In genomic region chr1:200302893-200303250, GRCh38 we compare ENCODE assay signal across 8 cellular contexts.
DNase-seq lines count a peak whose midpoint lies in the region; ATAC-seq and TF ChIP-seq lines count a peak whose summit lies in the region.

No MANE protein-coding gene starts in this region.

- no peak for ATAC-seq in CD4-positive, alpha-beta T cell (ENCODE audit: poor library complexity)
- ATAC-seq in HG03354 (IDR thresholded peaks at IDR 0.05; ENCODE audit: poor library complexity, severe bottlenecking, unreplicated experiment): peak; percentile 1
- no peak for ATAC-seq in HG03457 (IDR thresholded peaks at IDR 0.05; ENCODE audit: unreplicated experiment)

- no peaks in the 10 kb centered on the region for H3K27me3 Mint-ChIP-seq in CD4-positive, alpha-beta T cell

- peak overlapping the region; percentile 74 for H3K4me3 ChIP-seq in brain microvascular endothelial cell (ENCODE audit: low read depth, low read length)

- H3K27ac ChIP-seq in CD4-positive, alpha-beta T cell (ENCODE audit: low read depth, low read length): no peak overlapping the region
- H3K27ac ChIP-seq in brain microvascular endothelial cell: no peak overlapping the region

- CTCF ChIA-PET in CD4-positive, alpha-beta T cell (lab: Charles Lee): interaction anchor here (1.4 to 1.5 kb wide), 2 partner anchors 9 to 186 kb away, joined by 3 read pairs; no protein-coding TSS in a partner anchor

- H3K4me3 Mint-ChIP-seq in CD4-positive, alpha-beta T cell: peak overlapping the region; percentile 97

- peaks cover 8% of the 10 kb centered on the region for H3K36me3 Mint-ChIP-seq in CD4-positive, alpha-beta T cell (ENCODE audit: low read depth)

- no peak for DNase-seq in CD4-positive, alpha-beta T cell
- DNase-seq in brain microvascular endothelial cell (peak; percentile 14), left kidney (ENCODE audit: low read depth, low spot score) (peak; percentile 45), superior temporal gyrus (ENCODE audit: extremely low spot score) (peak; percentile 85), GM19240 (ENCODE audit: insufficient read length, low spot score) (no peak)
- DNase-seq in stimulated activated naive CD4-positive, alpha-beta T cell (lab: John Stamatoyannopoulos, UW): no peak

- peaks cover 32% of the 10 kb centered on the region for H3K4me1 Mint-ChIP-seq in CD4-positive, alpha-beta T cell (ENCODE audit: low read depth)

- in situ Hi-C loops in brain microvascular endothelial cell (cut with HindIII; ENCODE audit: low pct_ligation_motif_present, low sequenced_read_pairs): no loop called here

- intact Hi-C loops in CD4-positive, alpha-beta T cell (cut with DNase I, micrococcal nuclease): loop anchor here in 1 of 2 experiments (10.0 kb wide), 1 partner anchor 102 kb away; no protein-coding TSS in a partner anchor

- no peaks in the 10 kb centered on the region for H3K9me3 Mint-ChIP-seq in CD4-positive, alpha-beta T cell

- no peaks in the 10 kb centered on the region for H3K36me3 ChIP-seq in brain microvascular endothelial cell (replicated peaks)

- H3K9me3 ChIP-seq in CD4-positive, alpha-beta T cell (ENCODE audit: control insufficient read depth, low read length): no peaks in the 10 kb centered on the region

- H3K27me3 ChIP-seq in CD4-positive, alpha-beta T cell (ENCODE audit: control insufficient read depth, insufficient read depth, low read length): no peaks in the 10 kb centered on the region
- H3K27me3 ChIP-seq in brain microvascular endothelial cell (replicated peaks): no peaks in the 10 kb centered on the region

- POLR2A ChIA-PET in CD4-positive, alpha-beta T cell (lab: Charles Lee): interaction anchor here (0.8 to 2.3 kb wide), 4 partner anchors 8 to 149 kb away, joined by 3 to 18 read pairs (median 3); no protein-coding TSS in a partner anchor

- H3K27ac Mint-ChIP-seq in CD4-positive, alpha-beta T cell: peak overlapping the region; percentile 92

- no peak for TF ChIP-seq CTCF in CD4-positive, alpha-beta T cell (IDR thresholded peaks at IDR 0.05)
- TF ChIP-seq CTCF in brain microvascular endothelial cell (IDR thresholded peaks at IDR 0.05; ENCODE audit: low read depth, low read length, missing control alignments): peak; percentile 0

Comparison
In these comparisons a context has a peak if more than half of its experiments do, and no peak if none do; other contexts are left out.
1. DNase-seq: peak in brain microvascular endothelial cell (single experiment), left kidney (single experiment) and superior temporal gyrus (single experiment); none in CD4-positive, alpha-beta T cell (0 of 10), GM19240 (single experiment) and stimulated activated naive CD4-positive, alpha-beta T cell (0 of 6).